In the genomic region with DNA sequence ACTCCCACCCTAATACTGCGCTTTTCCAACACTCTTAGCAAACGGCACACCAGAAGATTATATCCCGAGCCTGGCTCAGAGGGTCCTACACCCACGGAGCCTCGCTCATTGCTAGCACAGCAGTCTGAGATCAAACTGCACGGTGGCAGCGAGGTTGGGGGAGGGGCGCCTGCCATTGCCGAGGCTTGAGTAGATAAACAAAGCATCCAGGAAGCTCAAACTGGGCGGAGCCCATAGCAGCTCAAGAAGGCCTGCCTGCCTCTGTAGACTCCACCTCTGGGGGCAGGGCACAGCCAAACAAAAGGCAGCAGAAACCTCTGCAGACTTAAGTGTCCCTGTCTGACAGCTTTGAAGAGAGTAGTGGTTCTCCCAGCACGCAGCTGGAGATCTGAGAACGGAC, we compare ENCODE assay signal across 9 cellular contexts. TPM values are rescaled to one million over a fixed set of nuclear protein-coding genes. Genes with fewer than 3 reads are reported as not detected.
DNase-seq lines count a peak whose midpoint lies in the region; ATAC-seq and TF ChIP-seq lines count a peak whose summit lies in the region.
"Not testable (repeated sequence)": the region's sequence is repeated elsewhere in the genome, so short reads cannot be mapped to it uniquely, and the experiment has no call there.
"Had no signal": no experiment of that assay in that cellular context is flagged by ENCODE, and none has a peak within 500 bp of the region (broad histone marks: within the 10 kb centered on the region; RNA-seq: fewer than 3 reads in every experiment).

No MANE protein-coding gene starts in this region.

- not testable (repeated sequence) for H3K4me3 ChIP-seq in NT2/D1 (ENCODE audit: insufficient read length, low read depth)

- not testable (repeated sequence) for H3K27me3 Mint-ChIP-seq in WTC11 (ENCODE audit: low read depth)

- H3K36me3 ChIP-seq in NT2/D1 (ENCODE audit: insufficient read depth, insufficient read length, low read length): not testable (repeated sequence)

- not testable (repeated sequence) for TF ChIP-seq CTCF in WTC11 (IDR thresholded peaks at IDR 0.05)

- not testable (repeated sequence) for ATAC-seq in WTC11

- H3K27ac Mint-ChIP-seq in WTC11: not testable (repeated sequence)

- DNase-seq in DMS53 treated with DMSO at 0.1 percent for 48 hours (lab: John Stamatoyannopoulos, UW; ENCODE audit: unreplicated experiment) (peak; percentile 31), HT-29 (ENCODE audit: low spot score) (peak; percentile 7), NAMALWA (ENCODE audit: low spot score) (peak; percentile 55), NCI-H460 (ENCODE audit: extremely low read depth, low read depth) (peak; percentile 2), NT2/D1 (ENCODE audit: low read depth, low spot score) (peak; percentile 13), SHP77 (lab: John Stamatoyannopoulos, UW) (peak; percentile 48 to 67), WTC11 (ENCODE audit: low spot score) (peak; percentile 33)

- POLR2A ChIA-PET in WTC11 (lab: Charles Lee): not testable (repeated sequence)

- H3K9ac ChIP-seq in NT2/D1 (ENCODE audit: insufficient read length, low read depth): not testable (repeated sequence)

- H3K36me3 Mint-ChIP-seq in WTC11: peaks cover 28% of the 10 kb centered on the region

- H3K9me3 ChIP-seq in NT2/D1 (ENCODE audit: insufficient read depth, low read length): peaks cover 40% of the 10 kb centered on the region

- peaks cover 62% of the 10 kb centered on the region for H3K9me3 Mint-ChIP-seq in WTC11

- not testable (repeated sequence) for H3K4me3 Mint-ChIP-seq in WTC11

- H3K4me1 Mint-ChIP-seq in WTC11: not testable (repeated sequence)

- not testable (repeated sequence) for H3K27me3 ChIP-seq in NT2/D1 (ENCODE audit: insufficient read depth, insufficient read length)

- not testable (repeated sequence) for H3K4me1 ChIP-seq in NT2/D1 (ENCODE audit: insufficient read depth, insufficient read length)

- CTCF ChIA-PET in WTC11 (lab: Charles Lee): interaction anchor here (1.1 kb wide), 1 partner anchor 33 kb away, joined by 3 read pairs; no protein-coding TSS in a partner anchor

RNA-seq across cellular contexts. Expression of gene EQTN, which starts 57.3 kb away (rescaled TPM):
- 0.18 TPM in 1 of 2 replicates, not detected in the other for total RNA-seq in HT-29 (2014; rRNA removed; shearing (Covaris generic))
- total RNA-seq in NCI-H460 (2014; rRNA removed; shearing (Covaris generic)): not detected in 2 replicates
- not detected in 2 replicates for polyA plus RNA-seq in NCI-H460 (2014; cell fraction: nucleus; rRNA removed)
- 0.66 to 1.4 TPM (median 0.81 TPM) in 3 replicates for total RNA-seq in WTC11 (2021)
- total RNA-seq: CD4-positive, CD25-positive, alpha-beta regulatory T cell; HT1080 had no signal
- polyA plus RNA-seq: CD4-positive, CD25-positive, alpha-beta regulatory T cell had no signal

Comparison
In these comparisons a context has a peak if more than half of its experiments do, and no peak if none do; other contexts are left out.
1. DNase-seq: peak in every context shown above with its lines; median percentile 58 in SHP77; 55 in NAMALWA; 33 in WTC11; 31 in DMS53 treated with DMSO at 0.1 percent for 48 hours; 13 in NT2/D1; 7 in HT-29; 2 in NCI-H460.